ENCODE assay signal across 1 cellular context in the genomic region with DNA sequence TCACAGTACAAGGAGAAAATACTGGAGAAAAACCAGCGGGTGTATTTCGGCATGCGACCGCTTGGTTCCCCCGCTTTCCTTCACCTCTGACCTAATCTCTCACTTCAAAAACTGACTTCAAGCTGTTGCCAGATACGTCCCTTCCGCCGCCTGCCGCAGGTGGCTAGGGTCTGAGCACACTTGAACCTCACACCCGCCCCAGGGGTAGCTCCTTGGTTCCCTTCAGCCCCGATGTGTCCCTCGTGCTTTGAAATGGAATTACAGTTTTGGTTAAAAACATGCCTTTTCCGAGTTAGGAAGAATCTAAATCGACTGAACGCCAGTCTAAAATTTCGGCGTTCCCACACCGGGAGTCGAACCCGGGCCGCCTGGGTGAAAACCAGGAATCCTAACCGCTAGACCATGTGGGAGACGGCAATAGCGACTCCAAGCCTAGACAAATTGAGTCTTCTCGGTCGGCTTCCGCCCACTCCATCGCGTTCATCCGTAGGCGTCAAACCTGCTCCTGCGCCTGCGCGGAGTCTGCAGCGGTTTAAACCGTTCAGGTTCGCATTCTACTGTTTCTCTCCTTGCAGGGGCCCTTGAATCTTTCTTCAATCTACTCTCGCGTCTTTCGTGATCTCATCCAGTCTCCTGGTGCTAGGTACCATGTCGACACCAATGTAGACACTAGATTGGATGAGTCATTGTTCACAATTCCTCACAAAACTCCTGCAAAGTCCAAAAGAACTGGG.
A peak's percentile ranks its signal among the peaks of the same experiment; 100 is the strongest.
TF ChIP-seq lines count a peak whose summit lies in the region.

No MANE protein-coding gene starts in this region.

TF ChIP-seq in GM23338, 12 proteins besides CTCF, POLR2A, EP300 and RAD21 (continued from another document):
- 0 out of 2 replicates have a peak, but pooled peaks have one; percentile 1 for TF ChIP-seq CREB1 (CRISPR knock-in tag; IDR thresholded peaks at IDR 0.05; ENCODE audit: low read depth)
- TF ChIP-seq POLR2AphosphoS5 (IDR thresholded peaks at IDR 0.05; ENCODE audit: low read depth), result peak; percentile 71
- TF ChIP-seq ZNF114 (CRISPR knock-in tag; IDR thresholded peaks at IDR 0.05), result no peak
- no peak for TF ChIP-seq JUNB (IDR thresholded peaks at IDR 0.05; ENCODE audit: unreplicated experiment)
- TF ChIP-seq ETS1 (IDR thresholded peaks at IDR 0.05), result peak; percentile 76; the same call in 1 of the 2 replicates
